ENCODE assay signal across 8 cellular contexts in genomic region chr3:42880601-42881451, GRCh38. TPM values are rescaled to one million over a fixed set of nuclear protein-coding genes. Genes with fewer than 3 reads are reported as not detected.
DNase-seq lines count a peak whose midpoint lies in the region; TF ChIP-seq lines count a peak whose summit lies in the region.

No MANE protein-coding gene starts in this region.

- TF ChIP-seq POLR2A in suprapubic skin (IDR thresholded peaks at IDR 0.05): no peak

- H3K27ac ChIP-seq in suprapubic skin: peak overlapping the region; percentile 18

- H3K4me3 ChIP-seq in suprapubic skin: peak overlapping the region; percentile 60

- H3K9ac ChIP-seq in ES-I3 (ENCODE audit: low read depth, low read length): peak overlapping the region; percentile 61

- H3K9me3 ChIP-seq in ES-I3 (ENCODE audit: control insufficient read depth, insufficient read depth, low read length): no peaks in the 10 kb centered on the region
- H3K9me3 ChIP-seq in suprapubic skin: no peaks in the 10 kb centered on the region

- 10% methylated on average over 15 of the region's 61 CpGs for WGBS in suprapubic skin

- peak; percentile 44 for DNase-seq in GOT3 (lab: John Stamatoyannopoulos, UW)
- DNase-seq in Kasumi-1 (lab: John Stamatoyannopoulos, UW): peak; percentile 85 to 91
- DNase-seq in SIG-M5 treated with dmso at 0.1 percent for 504 hours (lab: John Stamatoyannopoulos, UW; ENCODE audit: unreplicated experiment): peak; percentile 86
- peak; percentile 58 to 81 (median 66) for DNase-seq in activated naive CD4-positive, alpha-beta T cell (lab: John Stamatoyannopoulos, UW)
- DNase-seq in glomerular visceral epithelial cell (ENCODE audit: extremely low spot score): peak; percentile 86
- peak; percentile 70 for DNase-seq in occipital lobe (lab: John Stamatoyannopoulos, UW)
- peak; percentile 93 to 94 for DNase-seq in suprapubic skin (ENCODE audit: low spot score in 2 of 2)

- peak; percentile 77 to 92 for TF ChIP-seq CTCF in suprapubic skin (IDR thresholded peaks at IDR 0.05)

- H3K27me3 ChIP-seq in suprapubic skin: no peaks in the 10 kb centered on the region

- H3K36me3 ChIP-seq in ES-I3 (ENCODE audit: insufficient read depth, low read length) (no peaks in the 10 kb centered on the region), suprapubic skin (no peaks in the 10 kb centered on the region)

- peaks cover 5% of the 10 kb centered on the region; the same call in 1 of the 2 replicates for H3K4me1 ChIP-seq in ES-I3 (ENCODE audit: insufficient read depth, low read length)
- peaks cover 4% of the 10 kb centered on the region for H3K4me1 ChIP-seq in suprapubic skin

- no peak for TF ChIP-seq EP300 in suprapubic skin (IDR thresholded peaks at IDR 0.05)

RNA-seq across cellular contexts. Expression of gene CYP8B1, which starts 5.1 kb away (rescaled TPM):
- not detected for total RNA-seq in occipital lobe
- not detected for total RNA-seq in suprapubic skin

RNA-seq across cellular contexts. Expression of gene ZNF662, which starts 25.1 kb away (rescaled TPM):
- total RNA-seq in occipital lobe (20.4 TPM), suprapubic skin (10 to 100 TPM; 12.7 to 34.4 (median 12.9) TPM)

Comparison
In these comparisons a context has a peak if more than half of its experiments do, and no peak if none do; other contexts are left out.
1. Peak in every context shown above with its lines: DNase-seq, H3K4me3 ChIP-seq and H3K27ac ChIP-seq.